Comparison of ENCODE assay signal across 10 cellular contexts in the genomic region with DNA sequence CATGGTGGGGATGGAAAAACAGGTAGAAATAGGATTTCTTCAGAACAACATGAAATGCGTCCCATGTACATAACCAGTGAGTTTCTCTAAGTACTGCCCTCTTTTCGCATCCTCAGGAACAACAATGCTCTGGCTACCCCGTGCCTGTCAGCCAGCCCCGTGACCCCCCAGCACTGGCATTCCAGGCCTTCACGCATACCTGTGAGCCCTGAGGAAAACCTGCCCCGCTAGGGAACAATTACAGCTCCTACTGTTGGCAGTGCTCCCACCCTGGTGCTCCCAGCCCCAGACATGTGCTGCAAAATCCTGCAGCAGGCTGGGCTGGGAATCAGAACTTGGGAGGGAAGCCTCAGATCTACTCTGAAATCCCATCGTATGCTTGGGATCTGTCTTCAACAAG. TPM values are rescaled to one million over a fixed set of nuclear protein-coding genes. Genes with fewer than 3 reads are reported as not detected.
DNase-seq lines count a peak whose midpoint lies in the region; ATAC-seq lines count a peak whose summit lies in the region.
"Had no signal": no experiment of that assay in that cellular context is flagged by ENCODE, and none has a peak within 500 bp of the region (broad histone marks: within the 10 kb centered on the region; RNA-seq: fewer than 3 reads in every experiment).

No MANE protein-coding gene starts in this region.

- H3K4me3 Mint-ChIP-seq in CD4-positive, alpha-beta memory T cell, result peak overlapping the region; percentile 49 to 94 (median 87)

- no peak overlapping the region for H2AK5ac ChIP-seq in trophoblast cell (ENCODE audit: low read length)

- H3K27me3 ChIP-seq in CD4-positive, alpha-beta memory T cell (ENCODE audit: insufficient read depth, low read length), result no peaks in the 10 kb centered on the region
- H3K27me3 ChIP-seq in SJCRH30, result no peaks in the 10 kb centered on the region
- no peaks in the 10 kb centered on the region for H3K27me3 ChIP-seq in trophoblast cell (ENCODE audit: insufficient read depth, low read length)

- intact Hi-C loops in CD4-positive, alpha-beta memory T cell (cut with micrococcal nuclease), result loop anchor here (1.0 to 10.0 kb wide), 4 partner anchors 8 to 1343 kb away; partner anchors contain the start of genes ACAA2, CXXC1 and MBD1

- H3K27ac Mint-ChIP-seq in CD4-positive, alpha-beta memory T cell, result peak overlapping the region; percentile 89 to 100 (median 98)

- peak overlapping the region; percentile 3 to 14 for H3K4me3 ChIP-seq in CD4-positive, alpha-beta memory T cell (ENCODE audit: low read length in 2 of 2)
- H3K4me3 ChIP-seq in SJCRH30 (no peak overlapping the region), trophoblast cell (ENCODE audit: low read depth, low read length) (no peak overlapping the region)

- peak overlapping the region; percentile 49 for H3K27ac ChIP-seq in CD4-positive, alpha-beta memory T cell (ENCODE audit: low read depth, low read length)
- H3K27ac ChIP-seq in SJCRH30, result peak overlapping the region; percentile 79; the same call in 1 of the 2 replicates
- H3K27ac ChIP-seq in epithelial cell of prostate, result peak overlapping the region; percentile 99
- H3K27ac ChIP-seq in trophoblast cell (ENCODE audit: low read depth, low read length), result peak overlapping the region; percentile 67

- peak overlapping the region; percentile 5 for H4K91ac ChIP-seq in trophoblast cell (ENCODE audit: low read depth, low read length)

- H2AFZ ChIP-seq in trophoblast cell (ENCODE audit: insufficient read depth, low read length, poor library complexity), result peak overlapping the region; percentile 8

- no peaks in the 10 kb centered on the region for H3K9me3 ChIP-seq in CD4-positive, alpha-beta memory T cell (ENCODE audit: control insufficient read depth in 1 of 2, low read length in 2 of 2)
- H3K9me3 ChIP-seq in SJCRH30 (replicated peaks) (no peaks in the 10 kb centered on the region), trophoblast cell (ENCODE audit: insufficient read depth, low read depth, low read length) (no peaks in the 10 kb centered on the region)

- H2BK120ac ChIP-seq in trophoblast cell (ENCODE audit: insufficient read depth, low read length, poor library complexity), result peak overlapping the region; percentile 55

- peak overlapping the region; percentile 84 for H3K4ac ChIP-seq in trophoblast cell (ENCODE audit: low read depth, low read length)

- H3K4me1 ChIP-seq in CD4-positive, alpha-beta memory T cell (ENCODE audit: insufficient read depth, low read length), result peaks cover 98% of the 10 kb centered on the region
- H3K4me1 ChIP-seq in SJCRH30 (peaks cover 34% of the 10 kb centered on the region), trophoblast cell (ENCODE audit: control insufficient read depth in 1 of 2, insufficient read depth in 2 of 2, low read length in 2 of 2) (peaks cover 71 to 74% of the 10 kb centered on the region in 2 experiments)

- H3K23ac ChIP-seq in trophoblast cell (ENCODE audit: low read length), result no peak overlapping the region

- peak in 1 of 5 donors; percentile 28 for DNase-seq in CD4-positive, alpha-beta memory T cell
- DNase-seq in SJCRH30 (no peak), epithelial cell of prostate (ENCODE audit: low read depth, low spot score) (no peak), trophoblast cell (no peak), SIG-M5 (lab: John Stamatoyannopoulos, UW) (no peak), putamen (ENCODE audit: low spot score) (no peak)
- DNase-seq: GOT3 had no signal

- POLR2A ChIA-PET in CD4-positive, alpha-beta memory T cell (lab: Charles Lee; ENCODE audit: partially characterized antibody), result interaction anchor here (0.8 to 5.5 kb wide), 12 partner anchors 8 to 518 kb away, joined by 3 to 75 read pairs (median 10); partner anchors contain the start of genes DYM and SMAD7

- peak overlapping the region; percentile 51 for H3K18ac ChIP-seq in trophoblast cell (ENCODE audit: low read length)

- peaks cover 64% of the 10 kb centered on the region for H3K79me2 ChIP-seq in trophoblast cell (ENCODE audit: control insufficient read depth, insufficient read depth, low read length, poor library complexity)

- no peak overlapping the region for H4K12ac ChIP-seq in trophoblast cell (ENCODE audit: low read depth, low read length)

- peak overlapping the region; percentile 18 for H4K8ac ChIP-seq in trophoblast cell (ENCODE audit: low read depth, low read length)

- H3K36me3 Mint-ChIP-seq in CD4-positive, alpha-beta memory T cell, result peaks cover 20 to 51% of the 10 kb centered on the region in 2 donors

- no CpG with 5 or more reads among the region's 7 CpGs for WGBS in trophoblast cell (ENCODE audit: extremely low coverage, insufficient coverage, insufficient read length)

- H3K79me1 ChIP-seq in trophoblast cell (ENCODE audit: low read length), result peaks cover 41% of the 10 kb centered on the region

- H3K14ac ChIP-seq in trophoblast cell (ENCODE audit: low read length), result peak overlapping the region; percentile 25

- H3K36me3 ChIP-seq in CD4-positive, alpha-beta memory T cell (ENCODE audit: insufficient read depth, low read length), result no peaks in the 10 kb centered on the region
- no peaks in the 10 kb centered on the region for H3K36me3 ChIP-seq in SJCRH30
- peaks cover 58 to 75% of the 10 kb centered on the region in 2 experiments for H3K36me3 ChIP-seq in trophoblast cell (ENCODE audit: control insufficient read depth in 1 of 2, insufficient read depth in 2 of 2, low read length in 2 of 2)

- no peak overlapping the region for H2BK12ac ChIP-seq in trophoblast cell (ENCODE audit: low read length)

- peaks cover 80 to 100% (median 89%) of the 10 kb centered on the region in 4 donors for H3K4me1 Mint-ChIP-seq in CD4-positive, alpha-beta memory T cell

- CTCF ChIA-PET in CD4-positive, alpha-beta memory T cell (lab: Charles Lee; ENCODE audit: partially characterized antibody), result interaction anchor here (1.0 to 2.5 kb wide), 4 partner anchors 8 to 28 kb away, joined by 3 to 16 read pairs (median 4); no protein-coding TSS in a partner anchor

- peak overlapping the region; percentile 38 for H3K4me2 ChIP-seq in trophoblast cell (ENCODE audit: low read length)

- H3K27me3 Mint-ChIP-seq in CD4-positive, alpha-beta memory T cell, result no peaks in the 10 kb centered on the region

- H2BK5ac ChIP-seq in trophoblast cell (ENCODE audit: low read depth, low read length, poor library complexity), result peak overlapping the region; percentile 54

- ATAC-seq in HG03457 (IDR thresholded peaks at IDR 0.05; ENCODE audit: unreplicated experiment) (no peak), GM18867 (IDR thresholded peaks at IDR 0.05; ENCODE audit: unreplicated experiment) (no peak)

- H3K9me3 Mint-ChIP-seq in CD4-positive, alpha-beta memory T cell, result no peaks in the 10 kb centered on the region
- H3K9me3 Mint-ChIP-seq: brain had no signal

- no peak overlapping the region for H3K9ac ChIP-seq in trophoblast cell (ENCODE audit: low read length)

RNA-seq across cellular contexts. Expression of gene SMAD7, which starts 9.1 kb away (rescaled TPM):
- total RNA-seq in CD4-positive, alpha-beta memory T cell, result 10 to 100 TPM; 31.0 to 31.2 TPM
- 1 to 10 TPM; 2.7 to 4.7 TPM for polyA plus RNA-seq in CD4-positive, alpha-beta memory T cell
- total RNA-seq in SJCRH30 (2014; rRNA removed; shearing (Covaris generic)), result 3.0 and 3.2 TPM in 2 replicates
- 108 and 116 TPM in 2 replicates for polyA plus RNA-seq in trophoblast cell (2013)

Comparison
In these comparisons a context has a peak if more than half of its experiments do, and no peak if none do; other contexts are left out.
1. H3K27ac ChIP-seq: peak in every context shown above with its lines; median percentile 99 in epithelial cell of prostate; 79 in SJCRH30; 67 in trophoblast cell; 49 in CD4-positive, alpha-beta memory T cell.
2. H3K4me3 ChIP-seq: peak in CD4-positive, alpha-beta memory T cell (2 of 2); none in SJCRH30 (single experiment) and trophoblast cell (single experiment).